ENCODE assay signal across 7 cellular contexts in genomic region chr3:197664423-197665141, GRCh38.
DNase-seq lines count a peak whose midpoint lies in the region; ATAC-seq and TF ChIP-seq lines count a peak whose summit lies in the region.
"Not testable (repeated sequence)": the region's sequence is repeated elsewhere in the genome, so short reads cannot be mapped to it uniquely, and the experiment has no call there.

No MANE protein-coding gene starts in this region.

- not testable (repeated sequence) for H3K36me3 ChIP-seq in HCT116 (ENCODE audit: control insufficient read depth in 1 of 2, insufficient read depth in 2 of 2, low read length in 2 of 2); body of pancreas (replicated peaks in 1 of 2; ENCODE audit: insufficient read depth in 1 of 2, low read depth in 2 of 2)

- H3K27me3 ChIP-seq in HCT116 (ENCODE audit: insufficient read depth, low read length); body of pancreas; right cardiac atrium (ENCODE audit: control insufficient read depth, insufficient read depth): not testable (repeated sequence)

- not testable (repeated sequence) for H3K27ac Mint-ChIP-seq in activated CD4-positive, alpha-beta T cell treated with anti-CD3 and anti-CD28 coated beads for 36 hours

- not testable (repeated sequence) for H3K4me1 ChIP-seq in HCT116 (ENCODE audit: control insufficient read depth in 1 of 2, insufficient read depth in 2 of 2, low read length in 2 of 2); right cardiac atrium (ENCODE audit: control insufficient read depth, insufficient read depth, low read length)
- H3K4me1 ChIP-seq in body of pancreas: peaks cover 30% of the 10 kb centered on the region

- H3K9me3 ChIP-seq in HCT116 (ENCODE audit: control insufficient read depth in 1 of 2, insufficient read depth in 1 of 2, low read depth in 1 of 2, low read length in 2 of 2); body of pancreas; right cardiac atrium (ENCODE audit: control insufficient read depth, low read length): not testable (repeated sequence)

- RAD21 ChIA-PET in HCT116 (lab: Charles Lee; ENCODE audit: low non-redundant PET in 1 of 2, low total read pairs in 2 of 2, uncharacterized antibody in 2 of 2, unreplicated experiment in 2 of 2): not testable (repeated sequence)

- not testable (repeated sequence) for H3K9ac ChIP-seq in HCT116 (ENCODE audit: low read length)

- not testable (repeated sequence) for TF ChIP-seq RAD21 in HCT116 (IDR thresholded peaks at IDR 0.05; ENCODE audit: low read depth)

- H3K4me3 Mint-ChIP-seq in activated CD4-positive, alpha-beta T cell treated with anti-CD3 and anti-CD28 coated beads for 36 hours: peak overlapping the region; percentile 30

- not testable (repeated sequence) for H3K4me1 Mint-ChIP-seq in activated CD4-positive, alpha-beta T cell treated with anti-CD3 and anti-CD28 coated beads for 36 hours

- H3K36me3 Mint-ChIP-seq in activated CD4-positive, alpha-beta T cell treated with anti-CD3 and anti-CD28 coated beads for 36 hours (ENCODE audit: low read depth): not testable (repeated sequence)

- not testable (repeated sequence) for H3K79me2 ChIP-seq in HCT116 (ENCODE audit: insufficient read depth, low read length)

- not testable (repeated sequence) for H3K9me3 Mint-ChIP-seq in activated CD4-positive, alpha-beta T cell treated with anti-CD3 and anti-CD28 coated beads for 36 hours (ENCODE audit: low read depth)

- BruUV-seq in HCT116 (replicated peaks; lab: Mats Ljungman, UMichigan): not testable (repeated sequence)

- not testable (repeated sequence) for H3K9me2 ChIP-seq in HCT116 (ENCODE audit: insufficient read depth)

- 0 to 3% methylated on average over 15 to 24 of the region's 29 CpGs for WGBS in body of pancreas, 2 donors
- WGBS in right cardiac atrium: under 1% methylated on average over 27 of the region's 29 CpGs

- not testable (repeated sequence) for H4K20me1 ChIP-seq in HCT116 (ENCODE audit: insufficient read depth)

- POLR2A ChIA-PET in HCT116 (lab: Charles Lee); activated CD4-positive, alpha-beta T cell treated with anti-CD3 and anti-CD28 coated beads for 36 hours (lab: Charles Lee): not testable (repeated sequence)

- TF ChIP-seq POLR2A in HCT116 (IDR thresholded peaks at IDR 0.05; ENCODE audit: borderline replicate concordance, extremely low read depth, insufficient read depth, insufficient read length); body of pancreas (IDR thresholded peaks at IDR 0.05): not testable (repeated sequence)

- intact Hi-C loops in HCT116 (cut with micrococcal nuclease); body of pancreas (cut with DNase I); right cardiac atrium (cut with DNase I); sciatic nerve (cut with DNase I): not testable (repeated sequence)
- intact Hi-C loops in activated CD4-positive, alpha-beta T cell treated with anti-CD3 and anti-CD28 coated beads for 36 hours (cut with DNase I, micrococcal nuclease): loop anchor here in 1 of 2 experiments (5.0 kb wide), 1 partner anchor 67 kb away; no protein-coding TSS in a partner anchor

- H2AFZ ChIP-seq in HCT116 (ENCODE audit: low read depth, low read length, poor library complexity, severe bottlenecking): not testable (repeated sequence)

- peak; percentile 36 for ATAC-seq in GM18858 (IDR thresholded peaks at IDR 0.05; ENCODE audit: unreplicated experiment)
- ATAC-seq in HCT116: peak; percentile 79
- peak; percentile 56 for ATAC-seq in HG03460 (IDR thresholded peaks at IDR 0.05; ENCODE audit: unreplicated experiment)
- peak; percentile 68 for ATAC-seq in activated CD4-positive, alpha-beta T cell treated with anti-CD3 and anti-CD28 coated beads for 36 hours
- ATAC-seq in body of pancreas: peak; percentile 54
- ATAC-seq in right cardiac atrium: peak; percentile 47 to 49
- peak; percentile 64 for ATAC-seq in sciatic nerve

- H3K4me2 ChIP-seq in HCT116 (ENCODE audit: low read length): peak overlapping the region; percentile 41

- DNase-seq in HCT116 (ENCODE audit: low read depth, low spot score); body of pancreas; sciatic nerve (ENCODE audit: low spot score): not testable (repeated sequence)
- peak; percentile 43 for DNase-seq in activated CD4-positive, alpha-beta T cell treated with anti-CD3 and anti-CD28 coated beads for 36 hours
- peak in 2 of 3 donors; percentile 51 to 57 for DNase-seq in right cardiac atrium

- not testable (repeated sequence) for TF ChIP-seq CTCF in HCT116 (IDR thresholded peaks at IDR 0.05 in 2 of 3, conservative IDR thresholded peaks at IDR 0.05 in 1 of 3; ENCODE audit: borderline replicate concordance in 1 of 3, insufficient read depth in 1 of 3, low read depth in 2 of 3, low read length in 2 of 3); body of pancreas (IDR thresholded peaks at IDR 0.05)

- CTCF ChIA-PET in HCT116 (lab: Charles Lee); activated CD4-positive, alpha-beta T cell treated with anti-CD3 and anti-CD28 coated beads for 36 hours (lab: Charles Lee): not testable (repeated sequence)

- not testable (repeated sequence) for H3K4me3 ChIP-seq in HCT116 (replicated peaks in 1 of 2; ENCODE audit: low read depth in 1 of 2, low read length in 2 of 2); body of pancreas
- peak overlapping the region; percentile 45 for H3K4me3 ChIP-seq in right cardiac atrium (ENCODE audit: low read length)

- H3K27ac ChIP-seq in HCT116 (ENCODE audit: low read depth, low read length); body of pancreas; right cardiac atrium (ENCODE audit: low read length): not testable (repeated sequence)

- not testable (repeated sequence) for H3K27me3 Mint-ChIP-seq in activated CD4-positive, alpha-beta T cell treated with anti-CD3 and anti-CD28 coated beads for 36 hours
